In genomic region chr1:212638419-212639151, GRCh38 we compare ENCODE assay signal across 11 cellular contexts. TPM values are rescaled to one million over a fixed set of nuclear protein-coding genes. Genes with fewer than 3 reads are reported as not detected.
DNase-seq lines count a peak whose midpoint lies in the region; ATAC-seq, FAIRE-seq and TF ChIP-seq lines count a peak whose summit lies in the region.
"Had no signal": no experiment of that assay in that cellular context is flagged by ENCODE, and none has a peak within 500 bp of the region (broad histone marks: within the 10 kb centered on the region; RNA-seq: fewer than 3 reads in every experiment).

No MANE protein-coding gene starts in this region.

- BruUV-seq in OCI-LY7 (replicated peaks; lab: Mats Ljungman, UMichigan), result no TSS peak

- no peak overlapping the region for H3K4me2 ChIP-seq in OCI-LY7 (ENCODE audit: low read length)

- FAIRE-seq in kidney (lab: Jason Lieb, UNC), result no peak

- H3K27ac ChIP-seq in caudate nucleus (ENCODE audit: low read depth, low read length) (peak overlapping the region; percentile 39), kidney (ENCODE audit: low read depth in 2 of 2, low read length in 2 of 2) (peak overlapping the region; percentile 47 to 56), thoracic aorta (peak overlapping the region; percentile 61 to 78), OCI-LY7 (ENCODE audit: low read depth, low read length, poor library complexity, severe bottlenecking) (no peak overlapping the region)

- TF ChIP-seq CTCF in kidney (IDR thresholded peaks at IDR 0.05; ENCODE audit: borderline replicate concordance, extremely low read depth, insufficient read depth) (no peak), thoracic aorta (IDR thresholded peaks at IDR 0.05) (no peak), OCI-LY7 (conservative IDR thresholded peaks at IDR 0.05; ENCODE audit: low read length) (no peak)

- POLR2A ChIA-PET in OCI-LY7 (lab: Charles Lee), result interaction anchor here (0.6 kb wide), 1 partner anchor 20 kb away, joined by 3 read pairs; no protein-coding TSS in a partner anchor

- H3K4me1 ChIP-seq in kidney (ENCODE audit: control insufficient read depth in 1 of 2, insufficient read depth in 1 of 2, low read depth in 1 of 2, low read length in 2 of 2) (no peaks in the 10 kb centered on the region), thoracic aorta (ENCODE audit: control insufficient read depth in 1 of 2, low read depth in 2 of 2) (peaks cover 17 to 45% of the 10 kb centered on the region in 2 donors), OCI-LY7 (ENCODE audit: insufficient read depth, low read length, poor library complexity, severe bottlenecking) (peaks cover 8% of the 10 kb centered on the region)

- CTCF ChIA-PET in OCI-LY7 (lab: Charles Lee; ENCODE audit: unreplicated experiment), result no interaction called here

- H3K36me3 ChIP-seq in kidney (ENCODE audit: control insufficient read depth in 1 of 2, insufficient read depth in 2 of 2, low read length in 2 of 2), result no peaks in the 10 kb centered on the region
- no peaks in the 10 kb centered on the region for H3K36me3 ChIP-seq in thoracic aorta
- no peaks in the 10 kb centered on the region for H3K36me3 ChIP-seq in OCI-LY7 (ENCODE audit: insufficient read depth, low read length)

- DNase-seq in NCI-H2171 treated with DMSO at 0.1 percent for 48 hours (lab: John Stamatoyannopoulos, UW) (peak; percentile 35), NCI-H2171 (lab: John Stamatoyannopoulos, UW) (no peak), caudate nucleus (lab: John Stamatoyannopoulos, UW) (no peak), kidney (no peak), thoracic aorta (ENCODE audit: low spot score) (no peak), OCI-LY7 (ENCODE audit: low spot score) (no peak), NCI-H2196 treated with DMSO at 0.1 percent for 48 hours (lab: John Stamatoyannopoulos, UW; ENCODE audit: unreplicated experiment) (no peak), COLO668 (lab: John Stamatoyannopoulos, UW; ENCODE audit: unreplicated experiment) (no peak)
- DNase-seq: 8988T, mesendoderm, NCI-H345 had no signal

- peak; percentile 12 for ATAC-seq in thoracic aorta (ENCODE audit: insufficient number of reproducible peaks, low FRiP score, low read depth)

- H3K9me3 ChIP-seq in kidney (ENCODE audit: control insufficient read depth in 1 of 2, low read length in 2 of 2), result no peaks in the 10 kb centered on the region
- no peaks in the 10 kb centered on the region for H3K9me3 ChIP-seq in thoracic aorta
- no peaks in the 10 kb centered on the region for H3K9me3 ChIP-seq in OCI-LY7 (ENCODE audit: low read length)

- H3K79me2 ChIP-seq in OCI-LY7 (ENCODE audit: insufficient read depth, low read depth, low read length), result no peaks in the 10 kb centered on the region

- no peaks in the 10 kb centered on the region for H3K27me3 ChIP-seq in thoracic aorta (replicated peaks; ENCODE audit: insufficient read depth)

- no peaks in the 10 kb centered on the region for H3K9me2 ChIP-seq in OCI-LY7 (ENCODE audit: insufficient read depth, low read length)

- H3K4me3 ChIP-seq in kidney (ENCODE audit: low read length in 2 of 2), result peak overlapping the region in 1 of 2 donors; percentile 11
- H3K4me3 ChIP-seq in thoracic aorta, result peak overlapping the region; percentile 13
- H3K4me3 ChIP-seq in OCI-LY7 (ENCODE audit: low read depth, low read length, poor library complexity, severe bottlenecking), result no peak overlapping the region

- H3K9ac ChIP-seq in kidney (ENCODE audit: low read length in 2 of 2), result peak overlapping the region in 1 of 2 donors; percentile 12

- intact Hi-C loops in kidney (cut with DNase I), result no loop called here
- intact Hi-C loops in OCI-LY7 (cut with micrococcal nuclease; ENCODE audit: unreplicated experiment), result no loop called here

- no peaks in the 10 kb centered on the region for H4K20me1 ChIP-seq in OCI-LY7 (ENCODE audit: insufficient read depth, low read length)

- no peak overlapping the region for H2AFZ ChIP-seq in OCI-LY7 (ENCODE audit: low read length)

RNA-seq across cellular contexts. Expression of gene ATF3, which starts 30.0 kb away (rescaled TPM):
- total RNA-seq in kidney (12.8 TPM), thoracic aorta (100 to 1,000 TPM in 1 of 2 donors, 10 to 100 TPM in 1; 10.7 to 160 TPM), OCI-LY7 (2022) (2.9 and 3.7 TPM in 2 replicates)
- polyA plus RNA-seq in kidney (ENCODE audit: insufficient read depth, low read depth, low replicate concordance), result 14.6 TPM
- 2.7 and 4.7 TPM in 2 replicates for total RNA-seq in OCI-LY7 (2014; rRNA removed; shearing (Covaris generic))
